8 cellular contexts compared by ENCODE assay signal in genomic region chr7:97466999-97467398, GRCh38.
"Had no signal": no experiment of that assay in that cellular context is flagged by ENCODE, and none has a peak within 500 bp of the region (broad histone marks: within the 10 kb centered on the region; RNA-seq: fewer than 3 reads in every experiment).

No MANE protein-coding gene starts in this region.

- H3K4me3 Mint-ChIP-seq: H9, HFFc6 had no signal

- H3K4me3 ChIP-seq: GM23248, HAP-1 had no signal

- H3K27ac Mint-ChIP-seq: H9, HFFc6 had no signal

- H3K9me3 ChIP-seq: HAP-1 had no signal

- ATAC-seq: HCT116 had no signal

- H2AFZ ChIP-seq: GM23248 had no signal

- H3K27ac ChIP-seq: GM23248 had no signal

- H3K36me3 ChIP-seq: HAP-1 had no signal

- DNase-seq: GM23248, GOT3, H7, H9, HCEC 1CT, HFFc6 had no signal

- H3K9ac ChIP-seq: GM23248 had no signal
